Comparison of ENCODE assay signal across 10 cellular contexts in the genomic region with DNA sequence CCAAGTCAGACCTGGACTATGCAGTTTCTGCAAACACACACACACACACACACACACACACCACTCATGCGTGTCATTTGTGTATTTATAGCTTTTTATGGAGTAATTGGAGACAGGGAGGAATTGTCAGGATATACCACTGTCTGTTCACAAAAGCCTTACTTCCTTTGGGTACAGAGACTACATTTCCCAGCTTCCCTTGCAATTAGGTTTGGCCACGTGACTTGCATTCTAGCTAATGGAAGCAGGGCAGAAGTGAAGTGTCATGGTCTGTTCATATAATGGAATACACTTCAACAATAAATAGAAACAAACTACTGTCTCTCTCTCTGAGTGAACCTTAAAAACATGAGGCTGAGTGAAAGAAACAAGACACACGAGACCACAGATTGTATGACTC. TPM values are rescaled to one million over a fixed set of nuclear protein-coding genes. Genes with fewer than 3 reads are reported as not detected.
DNase-seq lines count a peak whose midpoint lies in the region; ATAC-seq, FAIRE-seq and TF ChIP-seq lines count a peak whose summit lies in the region.
"Had no signal": no experiment of that assay in that cellular context is flagged by ENCODE, and none has a peak within 500 bp of the region (broad histone marks: within the 10 kb centered on the region; RNA-seq: fewer than 3 reads in every experiment).

No MANE protein-coding gene starts in this region.

- ATAC-seq in HG03135 (IDR thresholded peaks at IDR 0.05; ENCODE audit: unreplicated experiment) (no peak), HG03280 (IDR thresholded peaks at IDR 0.05; ENCODE audit: unreplicated experiment) (no peak)

- CTCF ChIA-PET in GM10248 (lab: Yijun Ruan, JAX), result no interaction called here

- peak; percentile 34 for DNase-seq in NCI-H2196 (lab: John Stamatoyannopoulos, UW; ENCODE audit: unreplicated experiment)
- DNase-seq in NCI-H2196 treated with DMSO at 0.1 percent for 48 hours (lab: John Stamatoyannopoulos, UW; ENCODE audit: unreplicated experiment), result no peak
- peak; percentile 36 for DNase-seq in NCI-H2029 treated with DMSO at 0.1 percent for 48 hours (lab: John Stamatoyannopoulos, UW)
- peak; percentile 2 to 28 for DNase-seq in erythroblast (lab: John Stamatoyannopoulos, UW)
- peak; percentile 35 for DNase-seq in small intestine
- DNase-seq in GM10248 (ENCODE audit: extremely low spot score), result no peak

- 36 to 52% (median 51%) methylated on average over 3 of the region's 3 CpGs for WGBS in small intestine, 3 donors

- H3K27me3 ChIP-seq in small intestine (ENCODE audit: control insufficient read depth in 2 of 2, insufficient read depth in 2 of 2, low read length in 2 of 2), result no peaks in the 10 kb centered on the region

- no peak for TF ChIP-seq POLR2A in erythroblast (IDR thresholded peaks at IDR 0.05; ENCODE audit: low read length)

- no peak overlapping the region for H3K4me3 ChIP-seq in small intestine (ENCODE audit: low read depth in 1 of 2, low read length in 2 of 2)
- H3K4me3 ChIP-seq: SK-N-MC had no signal

- H3K9me3 ChIP-seq in small intestine (ENCODE audit: control insufficient read depth, low read depth), result no peaks in the 10 kb centered on the region

- no peak for TF ChIP-seq CTCF in GM10248 (IDR thresholded peaks at IDR 0.05; ENCODE audit: control extremely low read depth, extremely low read depth, low read depth, missing control alignments)

- no peaks in the 10 kb centered on the region for H3K4me1 ChIP-seq in small intestine (ENCODE audit: control insufficient read depth in 2 of 2, insufficient read depth in 1 of 2, low read depth in 1 of 2, low read length in 1 of 2)

- no peaks in the 10 kb centered on the region for H3K36me3 ChIP-seq in small intestine (ENCODE audit: control insufficient read depth in 2 of 2, insufficient read depth in 2 of 2, low read length in 2 of 2)

- FAIRE-seq in small intestine (lab: Jason Lieb, UNC), result no peak
- FAIRE-seq: endothelial cell of umbilical vein had no signal

- POLR2A ChIA-PET in GM10248 (lab: Yijun Ruan, JAX), result no interaction called here

- H3K27ac ChIP-seq in small intestine (ENCODE audit: low read depth in 1 of 2, low read length in 1 of 2), result no peak overlapping the region
- H3K27ac ChIP-seq: SK-N-MC had no signal

RNA-seq across cellular contexts. Expression of gene CPXM2, which starts 53.9 kb away (rescaled TPM):
- polyA plus RNA-seq in small intestine, result 1 to 10 TPM in 2 of 3 donors, under 1 TPM in 1; 0.89 to 5.6 (median 1.6) TPM

Comparison
In these comparisons a context has a peak if more than half of its experiments do, and no peak if none do; other contexts are left out.
1. DNase-seq: peak in NCI-H2196 (single experiment), NCI-H2029 treated with DMSO at 0.1 percent for 48 hours (single experiment), erythroblast (2 of 2) and small intestine (single experiment); none in NCI-H2196 treated with DMSO at 0.1 percent for 48 hours (single experiment) and GM10248 (single experiment).